Comparison of ENCODE assay signal across 29 cellular contexts in the genomic region with DNA sequence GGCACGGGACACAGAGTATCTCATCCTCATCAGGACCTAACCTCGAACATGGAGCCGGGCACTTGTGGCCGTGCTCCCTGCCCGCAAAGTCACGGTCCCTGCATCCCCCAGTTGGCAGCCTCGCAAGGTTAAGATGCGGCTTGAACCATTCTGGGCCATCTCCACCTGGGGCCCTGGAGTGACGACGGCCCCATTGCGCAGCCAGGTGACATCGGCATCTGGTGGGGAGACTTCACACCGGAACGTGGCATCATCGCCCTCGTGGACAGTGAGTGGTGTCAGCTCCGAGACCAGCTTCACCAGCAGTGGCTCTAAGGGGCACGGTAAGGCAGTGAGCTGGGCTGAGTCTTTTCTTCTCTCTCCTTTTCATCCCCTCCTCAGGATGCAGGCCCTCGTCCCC. TPM values are rescaled to one million over a fixed set of nuclear protein-coding genes. Genes with fewer than 3 reads are reported as not detected.
"Had no signal": no experiment of that assay in that cellular context is flagged by ENCODE, and none has a peak within 500 bp of the region (broad histone marks: within the 10 kb centered on the region; RNA-seq: fewer than 3 reads in every experiment).

No MANE protein-coding gene starts in this region.

- H3K27ac Mint-ChIP-seq: effector memory CD8-positive, alpha-beta T cell; memory B cell; naive thymus-derived CD4-positive, alpha-beta T cell; nephron; stimulated activated naive B cell treated with anti-CD40 and anti-IgM and Interleukin-4, amounts not matched to agents 10 μg/mL and 1 μg/mL and 100 μg/mL, for 72 hours; stimulated activated naive CD8-positive, alpha-beta T cell treated with anti-CD3 and anti-CD28 coated beads, Interleukin-15, Interleukin-2, amounts not matched to agents 100 ng/mL and 50 ng/mL, for 24 hours had no signal

- ATAC-seq: effector memory CD8-positive, alpha-beta T cell; left colon; naive thymus-derived CD4-positive, alpha-beta T cell; psoas muscle; right cardiac atrium; stimulated activated naive B cell treated with anti-CD40 and anti-IgM and Interleukin-4, amounts not matched to agents 10 μg/mL and 1 μg/mL and 100 μg/mL, for 72 hours had no signal

- H3K27ac ChIP-seq: esophagus squamous epithelium, left ventricle myocardium inferior, ovary, psoas muscle, skin epidermis, suprapubic skin, transverse colon, vagina had no signal

- H3K4me3 Mint-ChIP-seq: effector memory CD8-positive, alpha-beta T cell; memory B cell; naive thymus-derived CD4-positive, alpha-beta T cell; nephron; stimulated activated naive B cell treated with anti-CD40 and anti-IgM and Interleukin-4, amounts not matched to agents 10 μg/mL and 1 μg/mL and 100 μg/mL, for 72 hours; stimulated activated naive CD8-positive, alpha-beta T cell treated with anti-CD3 and anti-CD28 coated beads, Interleukin-15, Interleukin-2, amounts not matched to agents 100 ng/mL and 50 ng/mL, for 24 hours had no signal

- H3K36me3 Mint-ChIP-seq: memory B cell; naive thymus-derived CD4-positive, alpha-beta T cell; stimulated activated naive B cell treated with anti-CD40 and anti-IgM and Interleukin-4, amounts not matched to agents 10 μg/mL and 1 μg/mL and 100 μg/mL, for 72 hours had no signal

- H3K4me3 ChIP-seq: esophagus squamous epithelium, left ventricle myocardium inferior, lung, ovary, psoas muscle, skin epidermis, suprapubic skin, transverse colon, vagina had no signal

- H3K27me3 ChIP-seq: ovary, vagina had no signal

- H3K9me3 Mint-ChIP-seq: effector memory CD8-positive, alpha-beta T cell; memory B cell; naive thymus-derived CD4-positive, alpha-beta T cell; nephron; stimulated activated naive B cell treated with anti-CD40 and anti-IgM and Interleukin-4, amounts not matched to agents 10 μg/mL and 1 μg/mL and 100 μg/mL, for 72 hours; stimulated activated naive CD8-positive, alpha-beta T cell treated with anti-CD3 and anti-CD28 coated beads, Interleukin-15, Interleukin-2, amounts not matched to agents 100 ng/mL and 50 ng/mL, for 24 hours had no signal

- DNase-seq: cerebellar nuclear complex; cortex of kidney; effector memory CD8-positive, alpha-beta T cell; erythroblast; esophagus squamous epithelium; foreskin melanocyte; head of caudate nucleus; left colon; left ventricle myocardium inferior; midbrain; naive thymus-derived CD4-positive, alpha-beta T cell; occipital lobe; ovary; stimulated activated CD4-positive, alpha-beta T cell treated with anti-CD3 and anti-CD28 coated beads, Interleukin-15, amount 100 ng/mL, for 24 hours; stimulated activated CD4-positive, alpha-beta T cell treated with anti-CD3 and anti-CD28 coated beads, Interleukin-2, amount 100 ng/mL, for 48 hours; stimulated activated naive B cell treated with anti-CD40 and anti-IgM and Interleukin-4, amounts not matched to agents 10 μg/mL and 1 μg/mL and 100 μg/mL, for 72 hours; transverse colon had no signal

- H3K9me3 ChIP-seq: esophagus squamous epithelium, left ventricle myocardium inferior, ovary, psoas muscle, suprapubic skin, transverse colon, vagina had no signal

- H3K36me3 ChIP-seq: ovary, transverse colon, vagina had no signal

RNA-seq across cellular contexts. Expression of a gene that starts 12.6 kb away (rescaled TPM):
- total RNA-seq: dermis microvascular lymphatic vessel endothelial cell had no signal
- polyA plus RNA-seq: naive thymus-derived CD4-positive, alpha-beta T cell had no signal

RNA-seq across cellular contexts. Expression of a gene that starts 14.9 kb away (rescaled TPM):
- polyA plus RNA-seq: naive thymus-derived CD4-positive, alpha-beta T cell had no signal

RNA-seq across cellular contexts. Expression of a gene that starts 15.7 kb away (rescaled TPM):
- total RNA-seq: dermis microvascular lymphatic vessel endothelial cell, esophagus squamous epithelium, glomerular endothelial cell, kidney epithelial cell, left colon, occipital lobe, transverse colon had no signal
- polyA plus RNA-seq: naive thymus-derived CD4-positive, alpha-beta T cell had no signal
